Comparison of ENCODE assay signal across 1 cellular context in the genomic region with DNA sequence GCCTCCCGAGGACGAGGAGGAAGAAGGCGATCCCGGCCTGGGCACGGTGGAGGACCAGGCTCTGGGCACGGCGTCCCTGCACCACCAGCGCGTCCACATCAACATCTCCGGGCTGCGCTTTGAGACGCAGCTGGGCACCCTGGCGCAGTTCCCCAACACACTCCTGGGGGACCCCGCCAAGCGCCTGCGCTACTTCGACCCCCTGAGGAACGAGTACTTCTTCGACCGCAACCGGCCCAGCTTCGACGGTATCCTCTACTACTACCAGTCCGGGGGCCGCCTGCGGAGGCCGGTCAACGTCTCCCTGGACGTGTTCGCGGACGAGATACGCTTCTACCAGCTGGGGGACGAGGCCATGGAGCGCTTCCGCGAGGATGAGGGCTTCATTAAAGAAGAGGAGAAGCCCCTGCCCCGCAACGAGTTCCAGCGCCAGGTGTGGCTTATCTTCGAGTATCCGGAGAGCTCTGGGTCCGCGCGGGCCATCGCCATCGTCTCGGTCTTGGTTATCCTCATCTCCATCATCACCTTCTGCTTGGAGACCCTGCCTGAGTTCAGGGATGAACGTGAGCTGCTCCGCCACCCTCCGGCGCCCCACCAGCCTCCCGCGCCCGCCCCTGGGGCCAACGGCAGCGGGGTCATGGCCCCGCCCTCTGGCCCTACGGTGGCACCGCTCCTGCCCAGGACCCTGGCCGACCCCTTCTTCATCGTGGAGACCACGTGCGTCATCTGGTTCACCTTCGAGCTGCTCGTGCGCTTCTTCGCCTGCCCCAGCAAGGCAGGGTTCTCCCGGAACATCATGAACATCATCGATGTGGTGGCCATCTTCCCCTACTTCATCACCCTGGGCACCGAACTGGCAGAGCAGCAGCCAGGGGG.
TF ChIP-seq lines count a peak whose summit lies in the region.

No MANE protein-coding gene starts in this region.

TF ChIP-seq in GM12878, 131 proteins besides CTCF, POLR2A, EP300 and RAD21:
- TF ChIP-seq CBFB (IDR thresholded peaks at IDR 0.05; ENCODE audit: low read depth): no peak
- TF ChIP-seq HDAC6 (IDR thresholded peaks at IDR 0.05; ENCODE audit: unreplicated experiment): peak; percentile 51
